Comparison of ENCODE assay signal across 9 cellular contexts in genomic region chr17:40110026-40110425, GRCh38. TPM values are rescaled to one million over a fixed set of nuclear protein-coding genes. Genes with fewer than 3 reads are reported as not detected.
DNase-seq lines count a peak whose midpoint lies in the region; ATAC-seq and TF ChIP-seq lines count a peak whose summit lies in the region.
"Had no signal": no experiment of that assay in that cellular context is flagged by ENCODE, and none has a peak within 500 bp of the region (broad histone marks: within the 10 kb centered on the region; RNA-seq: fewer than 3 reads in every experiment).

No MANE protein-coding gene starts in this region.

- H3K36me3 ChIP-seq in HUES64 (ENCODE audit: insufficient read depth, low read length) (no peaks in the 10 kb centered on the region), lung (ENCODE audit: control insufficient read depth in 2 of 2, insufficient read depth in 2 of 2, low read length in 2 of 2) (no peaks in the 10 kb centered on the region)

- H3K27ac ChIP-seq in HUES64 (ENCODE audit: low read depth, low read length) (peak overlapping the region; percentile 75; the same call in 1 of the 2 replicates), cingulate gyrus (ENCODE audit: low read depth, low read length) (peak overlapping the region; percentile 78), lung (ENCODE audit: low read depth in 1 of 2, low read length in 1 of 2) (peak overlapping the region; percentile 61 to 83), substantia nigra (ENCODE audit: low read depth, low read length, poor library complexity, severe bottlenecking) (peak overlapping the region; percentile 74)

- no peak for ATAC-seq in lung (ENCODE audit: insufficient read depth, low FRiP score)
- no peak for ATAC-seq in HG03280 (IDR thresholded peaks at IDR 0.05; ENCODE audit: unreplicated experiment)
- ATAC-seq: stimulated activated naive B cell treated with anti-CD40 and anti-IgM and Interleukin-4, amounts not matched to agents 10 μg/mL and 1 μg/mL and 100 μg/mL, for 72 hours had no signal

- H3K4me3 ChIP-seq in HUES64 (ENCODE audit: low read length) (no peak overlapping the region), lung (no peak overlapping the region)

- no peaks in the 10 kb centered on the region for H3K9me3 ChIP-seq in HUES64 (ENCODE audit: insufficient read depth, low read depth, low read length)
- no peaks in the 10 kb centered on the region for H3K9me3 ChIP-seq in lung (ENCODE audit: control insufficient read depth in 2 of 2, insufficient read depth in 1 of 2, low read length in 1 of 2)

- intact Hi-C loops in posterior vena cava (cut with DNase I) = loop anchor here in 1 of 2 donors (10.0 kb wide), 1 partner anchor 45 kb away; the partner anchor contains the start of gene THRA

- DNase-seq in lung (ENCODE audit: low spot score) (no peak), substantia nigra (lab: John Stamatoyannopoulos, UW) (no peak), posterior vena cava (ENCODE audit: low spot score) (no peak), NCI-H1436 treated with DMSO at 0.1 percent for 48 hours (lab: John Stamatoyannopoulos, UW) (no peak), NCI-H748 treated with DMSO at 0.1 percent for 48 hours (lab: John Stamatoyannopoulos, UW) (no peak)
- DNase-seq: stimulated activated naive B cell treated with anti-CD40 and anti-IgM and Interleukin-4, amounts not matched to agents 10 μg/mL and 1 μg/mL and 100 μg/mL, for 72 hours had no signal

- WGBS in HUES64 = 33% methylated on average over 2 of the region's 2 CpGs
- 79 to 80% methylated on average over 2 of the region's 2 CpGs for WGBS in lung, 2 donors

- H3K27me3 ChIP-seq in HUES64 (ENCODE audit: insufficient read depth, low read length) (peaks cover 29% of the 10 kb centered on the region), lung (ENCODE audit: control insufficient read depth, insufficient read depth) (no peaks in the 10 kb centered on the region)

- peaks cover 72% of the 10 kb centered on the region for H3K4me1 ChIP-seq in HUES64 (ENCODE audit: insufficient read depth, low read length)
- peaks cover 18 to 23% of the 10 kb centered on the region in 2 donors for H3K4me1 ChIP-seq in lung (ENCODE audit: control insufficient read depth in 2 of 2, insufficient read depth in 2 of 2, low read length in 2 of 2)

- H3K9ac ChIP-seq in HUES64 (ENCODE audit: low read depth, low read length) = no peak overlapping the region; the same call in 1 of the 2 replicates

- TF ChIP-seq CTCF in lung (IDR thresholded peaks at IDR 0.05; ENCODE audit: control extremely low read depth, extremely low read depth) = no peak

RNA-seq across cellular contexts. Expression of gene NR1D1, which starts 9.6 kb away (rescaled TPM):
- polyA plus RNA-seq in HUES64 (2013, experiment 1 of 2) = 2.8 TPM
- 3.4 TPM for polyA plus RNA-seq in HUES64 (2013, experiment 2 of 2)
- total RNA-seq in lung (10 to 100 TPM in 1 of 2 donors, 1 to 10 TPM in 1; 3.2 to 19.4 TPM), posterior vena cava (10 to 100 TPM; 20.2 to 24.2 TPM)
- polyA plus RNA-seq in lung = 10 to 100 TPM in 1 of 2 donors, 1 to 10 TPM in 1; 8.7 to 19.6 TPM

RNA-seq across cellular contexts. Expression of gene MSL1, which starts 11.7 kb away (rescaled TPM):
- polyA plus RNA-seq in HUES64 (2013, experiment 1 of 2) = 59.7 TPM
- 65.8 TPM for polyA plus RNA-seq in HUES64 (2013, experiment 2 of 2)
- total RNA-seq in lung = 100 to 1,000 TPM in 1 of 2 donors, 10 to 100 TPM in 1; 84.8 to 111 TPM
- 10 to 100 TPM; 73.2 to 84.6 TPM for polyA plus RNA-seq in lung
- 10 to 100 TPM; 66.7 to 68.8 TPM for total RNA-seq in posterior vena cava

RNA-seq across cellular contexts. Expression of gene CASC3, which starts 30.3 kb away (rescaled TPM):
- 73.5 TPM for polyA plus RNA-seq in HUES64 (2013, experiment 1 of 2)
- polyA plus RNA-seq in HUES64 (2013, experiment 2 of 2) = 79.0 TPM
- total RNA-seq in lung (10 to 100 TPM; 74.8 to 85.5 TPM), posterior vena cava (100 to 1,000 TPM in 1 of 2 donors, 10 to 100 TPM in 1; 99.2 to 103 TPM)
- polyA plus RNA-seq in lung = 10 to 100 TPM; 37.2 to 47.8 TPM

RNA-seq across cellular contexts. Expression of gene THRA, which starts 47.3 kb away (rescaled TPM):
- polyA plus RNA-seq in HUES64 (2013, experiment 1 of 2) = 7.7 TPM
- polyA plus RNA-seq in HUES64 (2013, experiment 2 of 2) = 8.2 TPM
- total RNA-seq in lung (10 to 100 TPM; 41.3 to 55.9 TPM), posterior vena cava (10 to 100 TPM; 50.8 to 65.8 TPM)
- 10 to 100 TPM; 28.5 to 33.6 TPM for polyA plus RNA-seq in lung

RNA-seq across cellular contexts. Expression of gene MED24, which starts 55.8 kb away (rescaled TPM):
- 55.1 TPM for polyA plus RNA-seq in HUES64 (2013, experiment 1 of 2)
- 61.0 TPM for polyA plus RNA-seq in HUES64 (2013, experiment 2 of 2)
- 10 to 100 TPM; 69.9 to 82.3 TPM for total RNA-seq in lung
- polyA plus RNA-seq in lung = 100 to 1,000 TPM in 1 of 2 donors, 10 to 100 TPM in 1; 48.2 to 149 TPM
- total RNA-seq in posterior vena cava = 10 to 100 TPM; 46.2 to 53.2 TPM
